In genomic region chr16:47017636-47018035, GRCh38 we compare ENCODE assay signal across 14 cellular contexts. TPM values are rescaled to one million over a fixed set of nuclear protein-coding genes. Genes with fewer than 3 reads are reported as not detected.
DNase-seq lines count a peak whose midpoint lies in the region; ATAC-seq, FAIRE-seq and TF ChIP-seq lines count a peak whose summit lies in the region.
"Had no signal": no experiment of that assay in that cellular context is flagged by ENCODE, and none has a peak within 500 bp of the region (broad histone marks: within the 10 kb centered on the region; RNA-seq: fewer than 3 reads in every experiment).

No MANE protein-coding gene starts in this region.

- H3K9ac ChIP-seq in HCT116 (ENCODE audit: low read length) (no peak overlapping the region), GM12878 (ENCODE audit: control insufficient read depth, insufficient read depth, low read length) (0 out of 2 replicates have a peak overlapping the region, but pooled peaks have one; percentile 10), GM23248 (no peak overlapping the region)
- H3K9ac ChIP-seq: SK-N-SH had no signal

- H3K4me3 ChIP-seq in DOHH2 (ENCODE audit: low read length) (no peak overlapping the region), HCT116 (replicated peaks in 1 of 2; ENCODE audit: low read depth in 1 of 2, low read length in 2 of 2) (no peak overlapping the region), GM12878 (no peak overlapping the region), neutrophil (ENCODE audit: low read depth in 1 of 2, low read length in 1 of 2) (peak overlapping the region in 1 of 2 experiments; percentile 39), sigmoid colon (no peak overlapping the region), GM23248 (no peak overlapping the region)
- H3K4me3 ChIP-seq: A549, Peyer's patch had no signal

- H3K27me3 ChIP-seq in DOHH2 (ENCODE audit: control insufficient read depth, low read length): no peaks in the 10 kb centered on the region
- no peaks in the 10 kb centered on the region for H3K27me3 ChIP-seq in HCT116 (ENCODE audit: insufficient read depth, low read length)
- no peaks in the 10 kb centered on the region for H3K27me3 ChIP-seq in GM12878 (replicated peaks in 1 of 2; ENCODE audit: control insufficient read depth in 2 of 2, insufficient read depth in 2 of 2, low read length in 1 of 2)
- H3K27me3 ChIP-seq in neutrophil: no peaks in the 10 kb centered on the region
- no peaks in the 10 kb centered on the region for H3K27me3 ChIP-seq in sigmoid colon
- no peaks in the 10 kb centered on the region for H3K27me3 ChIP-seq in GM23248 (replicated peaks; ENCODE audit: insufficient read depth)
- H3K27me3 ChIP-seq: Peyer's patch had no signal

- in situ Hi-C loops in GM12878 (cut with MboI) (no loop called here), GM23248 (cut with MboI) (no loop called here)

- peak overlapping the region; percentile 95 for H2AFZ ChIP-seq in HCT116 (ENCODE audit: low read depth, low read length, poor library complexity, severe bottlenecking)
- H2AFZ ChIP-seq in GM12878 (ENCODE audit: control insufficient read depth, low read depth, low read length): no peak overlapping the region; the same call in 1 of the 2 replicates
- no peak overlapping the region for H2AFZ ChIP-seq in GM23248

- intact Hi-C loops in HCT116 (cut with micrococcal nuclease): loop anchor here (1.0 to 10.0 kb wide), 2 partner anchors 57 to 70 kb away; no protein-coding TSS in a partner anchor
- intact Hi-C loops in GM12878 (cut with micrococcal nuclease; ENCODE audit: unreplicated experiment): loop anchor here (1.0 to 5.0 kb wide), 2 partner anchors 44 to 125 kb away; partner anchors contain the start of genes DNAJA2 and NETO2
- intact Hi-C loops in sigmoid colon (cut with DNase I): no loop called here

- no peak overlapping the region for H3K27ac ChIP-seq in DOHH2 (ENCODE audit: low read depth, low read length)
- no peak overlapping the region for H3K27ac ChIP-seq in HCT116 (ENCODE audit: low read depth, low read length)
- peak overlapping the region; percentile 84 for H3K27ac ChIP-seq in GM12878 (ENCODE audit: control insufficient read depth, insufficient read depth)
- peak overlapping the region; percentile 85 for H3K27ac ChIP-seq in neutrophil
- no peak overlapping the region for H3K27ac ChIP-seq in sigmoid colon
- H3K27ac ChIP-seq in GM23248: no peak overlapping the region
- H3K27ac ChIP-seq: A549, Peyer's patch had no signal

- H3K9me3 ChIP-seq in DOHH2 (ENCODE audit: control insufficient read depth, insufficient read depth, low read length) (no peaks in the 10 kb centered on the region), HCT116 (ENCODE audit: control insufficient read depth in 1 of 2, insufficient read depth in 1 of 2, low read depth in 1 of 2, low read length in 2 of 2) (no peaks in the 10 kb centered on the region), GM12878 (replicated peaks; ENCODE audit: control insufficient read depth, insufficient read depth, low read length) (no peaks in the 10 kb centered on the region; the same call in 2 of the 3 replicates), neutrophil (no peaks in the 10 kb centered on the region), sigmoid colon (no peaks in the 10 kb centered on the region), GM23248 (ENCODE audit: low read depth) (no peaks in the 10 kb centered on the region)
- H3K9me3 ChIP-seq: A549, Peyer's patch, SK-N-SH had no signal

- TF ChIP-seq CTCF in DOHH2 (IDR thresholded peaks at IDR 0.05; ENCODE audit: low read depth, low read length, poor library complexity, severe bottlenecking) (no peak), HCT116 (IDR thresholded peaks at IDR 0.05 in 2 of 3, conservative IDR thresholded peaks at IDR 0.05 in 1 of 3; ENCODE audit: borderline replicate concordance in 1 of 3, insufficient read depth in 1 of 3, low read depth in 2 of 3, low read length in 2 of 3) (no peak), GM12878 (IDR thresholded peaks at IDR 0.05 in 2 of 3, conservative IDR thresholded peaks at IDR 0.05 in 1 of 3; ENCODE audit: control insufficient read depth in 2 of 3, extremely low read depth in 1 of 3, insufficient read depth in 1 of 3, low read depth in 3 of 3, low read length in 3 of 3) (no peak), neutrophil (IDR thresholded peaks at IDR 0.05) (no peak), sigmoid colon (IDR thresholded peaks at IDR 0.05) (no peak)

- H3K36me3 ChIP-seq in DOHH2 (ENCODE audit: control insufficient read depth, low read length) (no peaks in the 10 kb centered on the region), HCT116 (ENCODE audit: control insufficient read depth in 1 of 2, insufficient read depth in 2 of 2, low read length in 2 of 2) (no peaks in the 10 kb centered on the region), GM12878 (ENCODE audit: control insufficient read depth in 2 of 2, insufficient read depth in 2 of 2, low read length in 1 of 2) (no peaks in the 10 kb centered on the region), neutrophil (no peaks in the 10 kb centered on the region), sigmoid colon (no peaks in the 10 kb centered on the region), GM23248 (ENCODE audit: low read depth) (no peaks in the 10 kb centered on the region)
- H3K36me3 ChIP-seq: Peyer's patch had no signal

- POLR2A ChIA-PET in HCT116 (lab: Charles Lee) (no interaction called here), GM12878 (lab: Charles Lee) (interaction anchor here (0.6 to 1.0 kb wide), 4 partner anchors 42 to 1081 kb away, joined by 3 to 6 read pairs (median 4); no protein-coding TSS in a partner anchor)

- H3K4me1 ChIP-seq in DOHH2 (ENCODE audit: control insufficient read depth, low read length): peaks cover 20% of the 10 kb centered on the region
- peaks cover 5 to 11% of the 10 kb centered on the region in 2 experiments for H3K4me1 ChIP-seq in HCT116 (ENCODE audit: control insufficient read depth in 1 of 2, insufficient read depth in 2 of 2, low read length in 2 of 2)
- peaks cover 31% of the 10 kb centered on the region for H3K4me1 ChIP-seq in GM12878 (ENCODE audit: control insufficient read depth, insufficient read depth, low read length)
- peaks cover 39 to 48% of the 10 kb centered on the region in 2 experiments for H3K4me1 ChIP-seq in neutrophil (ENCODE audit: control insufficient read depth in 1 of 2, insufficient read depth in 1 of 2, low read depth in 1 of 2, low read length in 1 of 2)
- H3K4me1 ChIP-seq in sigmoid colon: no peaks in the 10 kb centered on the region
- H3K4me1 ChIP-seq in GM23248 (ENCODE audit: insufficient read depth): no peaks in the 10 kb centered on the region
- H3K4me1 ChIP-seq: A549, Peyer's patch had no signal

- WGBS in GM12878 (ENCODE audit: insufficient coverage, insufficient replicate concordance, low lambda C conversion rate, missing lambda C conversion rate): 75% methylated on average over 5 of the region's 5 CpGs
- WGBS in sigmoid colon, 2 donors: 86 to 95% methylated on average over 5 of the region's 5 CpGs
- 74 to 85% methylated on average over 5 of the region's 5 CpGs for WGBS in GM23248 (ENCODE audit: low coverage in 1 of 2, low lambda C conversion rate in 2 of 2, missing lambda C conversion rate in 2 of 2), 2 experiments

- peak; percentile 58 for ATAC-seq in HCT116
- ATAC-seq in GM12878: peak; percentile 18
- ATAC-seq in GM18870 (IDR thresholded peaks at IDR 0.05; ENCODE audit: unreplicated experiment): no peak

- DNase-seq in HCT116 (ENCODE audit: low read depth, low spot score) (no peak), GM12878 (ENCODE audit: low read depth, low spot score) (no peak), sigmoid colon (no peak), GM23248 (no peak)
- DNase-seq in stimulated activated CD4-positive, alpha-beta T cell treated with anti-CD3 and anti-CD28 coated beads, Interleukin-4, amount 100 ng/mL, for 1 hour: no peak
- DNase-seq: GF-D8, NCI-H2107 had no signal

- no peak for TF ChIP-seq POLR2A in HCT116 (IDR thresholded peaks at IDR 0.05; ENCODE audit: borderline replicate concordance, extremely low read depth, insufficient read depth, insufficient read length)
- no peak for TF ChIP-seq POLR2A in GM12878 (IDR thresholded peaks at IDR 0.05; ENCODE audit: low read depth, low read length)
- no peak for TF ChIP-seq POLR2A in sigmoid colon (IDR thresholded peaks at IDR 0.05)

- TF ChIP-seq RAD21 in HCT116 (IDR thresholded peaks at IDR 0.05; ENCODE audit: low read depth): no peak
- no peak for TF ChIP-seq RAD21 in GM12878 (IDR thresholded peaks at IDR 0.05; ENCODE audit: insufficient read depth, low read depth, low read length)

- H3K79me2 ChIP-seq in DOHH2 (ENCODE audit: control insufficient read depth, low read length) (no peaks in the 10 kb centered on the region), HCT116 (ENCODE audit: insufficient read depth, low read length) (no peaks in the 10 kb centered on the region), GM12878 (ENCODE audit: control insufficient read depth, insufficient read depth, low read length) (no peaks in the 10 kb centered on the region), GM23248 (ENCODE audit: insufficient read depth) (no peaks in the 10 kb centered on the region)

- BruUV-seq in HCT116 (replicated peaks; lab: Mats Ljungman, UMichigan): no TSS peak
- BruUV-seq in GM12878 (replicated peaks; lab: Mats Ljungman, UMichigan): no TSS peak

- H3K9me2 ChIP-seq in DOHH2 (replicated peaks; ENCODE audit: control insufficient read depth, low read length) (no peaks in the 10 kb centered on the region), HCT116 (ENCODE audit: insufficient read depth) (no peaks in the 10 kb centered on the region), GM23248 (ENCODE audit: insufficient read depth) (no peaks in the 10 kb centered on the region)
- H3K9me2 ChIP-seq: SK-N-SH had no signal

- RAD21 ChIA-PET in HCT116 (lab: Charles Lee; ENCODE audit: low non-redundant PET in 1 of 2, low total read pairs in 2 of 2, uncharacterized antibody in 2 of 2, unreplicated experiment in 2 of 2) (no interaction called here), GM12878 (lab: Charles Lee; ENCODE audit: unreplicated experiment) (interaction anchor here (0.7 to 3.1 kb wide), 7 partner anchors 17 to 125 kb away, joined by 3 to 29 read pairs (median 12); partner anchors contain the start of genes DNAJA2 and NETO2)

- no peak for TF ChIP-seq EP300 in GM12878 (IDR thresholded peaks at IDR 0.05; ENCODE audit: borderline replicate concordance in 1 of 2, control insufficient read depth in 1 of 2, low read depth in 2 of 2, low read length in 2 of 2)
- no peak for TF ChIP-seq EP300 in sigmoid colon (IDR thresholded peaks at IDR 0.05)

- H4K20me1 ChIP-seq in DOHH2 (ENCODE audit: control insufficient read depth, insufficient read depth, low read depth, low read length) (no peaks in the 10 kb centered on the region), HCT116 (ENCODE audit: insufficient read depth) (no peaks in the 10 kb centered on the region), GM12878 (ENCODE audit: control insufficient read depth, insufficient read depth) (no peaks in the 10 kb centered on the region), GM23248 (ENCODE audit: insufficient read depth) (no peaks in the 10 kb centered on the region)

- H3K4me2 ChIP-seq in DOHH2 (ENCODE audit: low read length) (peak overlapping the region; percentile 28), HCT116 (ENCODE audit: low read length) (peak overlapping the region; percentile 42; the same call in 1 of the 2 replicates), GM12878 (ENCODE audit: control insufficient read depth, insufficient read depth) (peak overlapping the region; percentile 39; the same call in 1 of the 2 replicates), GM23248 (ENCODE audit: unreplicated experiment) (no peak overlapping the region)
- H3K4me2 ChIP-seq: A549, SK-N-SH had no signal

- SMC1A ChIA-PET in GM12878 (lab: Charles Lee; ENCODE audit: uncharacterized antibody, unreplicated experiment): interaction anchor here (0.6 to 3.6 kb wide), 8 partner anchors 22 to 125 kb away, joined by 3 to 31 read pairs (median 5); partner anchors contain the start of genes DNAJA2 and NETO2

- no peak for FAIRE-seq in GM12878 (lab: Jason Lieb, UNC)
- FAIRE-seq: D721Med had no signal

- H3F3A ChIP-seq in DOHH2 (ENCODE audit: control insufficient read depth, insufficient read depth) (no peaks in the 10 kb centered on the region), GM23248 (ENCODE audit: insufficient read depth) (no peaks in the 10 kb centered on the region)

- CTCF ChIA-PET in HCT116 (lab: Charles Lee) (interaction anchor here (1.0 to 2.5 kb wide), 3 partner anchors 8 to 70 kb away, joined by 5 to 15 read pairs (median 7); partner anchors contain the start of gene DNAJA2), GM12878 (lab: Yijun Ruan, JAX) (interaction anchor here (1.0 to 3.4 kb wide), 5 partner anchors 20 to 119 kb away, joined by 3 to 41 read pairs (median 10); no protein-coding TSS in a partner anchor)

RNA-seq across cellular contexts. Expression of gene DNAJA2, which starts 44.2 kb away (rescaled TPM):
- total RNA-seq in HCT116 (2021; ENCODE audit: unreplicated experiment) (68.2 TPM), GM12878 (2014; rRNA removed) (58.6 and 74.7 TPM in 2 replicates), GM12878 (2014; rRNA removed; fragmentation: Illumina TruSeq; extraction: Trizol) (74.5 and 75.6 TPM in 2 replicates), GM12878 (2021) (71.8 and 74.1 TPM in 2 replicates), sigmoid colon (10 to 100 TPM; 59.0 to 68.7 (median 60.7) TPM)
- polyA plus RNA-seq in HCT116 (2012): 32.3 and 35.0 TPM in 2 replicates
- 54.2 and 54.9 TPM in 2 replicates for total RNA-seq in GM12878 (2013; cell fraction: nucleolus; rRNA removed)
- polyA plus RNA-seq in GM12878 (2011; ENCODE audit: low read depth): 32.3 TPM
- polyA plus RNA-seq in GM12878 (2011; rRNA removed) (26.2 and 37.4 TPM in 2 replicates), GM12878 (2014; fragmentation: Illumina TruSeq; extraction: Trizol) (57.7 and 67.2 TPM in 2 replicates), GM12878 (2014; fragmentation: Nextera tagmentation; extraction: Ambion mirVana) (10 to 100 TPM; 40.4 to 43.5 TPM), GM12878 (2014; rRNA removed) (33.6 and 33.8 TPM in 2 replicates), GM12878 (2016; fragmentation: Nextera tagmentation; extraction: Ambion mirVana) (10 to 100 TPM; 94.4 to 96.4 TPM), sigmoid colon (10 to 100 TPM; 33.6 to 55.7 (median 37.7) TPM), GM23248 (2016; fragmentation: Nextera tagmentation; extraction: Ambion mirVana) (89.4 and 97.3 TPM in 2 replicates)
- polyA plus RNA-seq in GM12878 (2011; cell fraction: cytosol; rRNA removed): 7.6 and 9.1 TPM in 2 replicates
- polyA plus RNA-seq in GM12878 (2011; cell fraction: nucleus; rRNA removed): 14.8 and 20.9 TPM in 2 replicates
- 35.2 and 43.8 TPM in 2 replicates for polyA plus RNA-seq in GM12878 (2012)
- 30.4 and 50.9 TPM in 2 replicates for polyA minus RNA-seq in GM12878 (2011; rRNA and poly(A)+ RNA removed)
- polyA minus RNA-seq in GM12878 (2011; cell fraction: cytosol; rRNA and poly(A)+ RNA removed): 22.9 and 23.4 TPM in 2 replicates
- 17.0 and 23.0 TPM in 2 replicates for polyA minus RNA-seq in GM12878 (2011; cell fraction: nucleus; rRNA and poly(A)+ RNA removed)
- 66.6 and 73.3 TPM in 2 replicates for total RNA-seq in GM23248 (2014; rRNA removed; shearing (Covaris generic))

Comparison
In these comparisons a context has a peak if more than half of its experiments do, and no peak if none do; other contexts are left out.
1. H3K27ac ChIP-seq: peak in GM12878 (single experiment) and neutrophil (single experiment); none in DOHH2 (single experiment), HCT116 (single experiment), sigmoid colon (0 of 4) and GM23248 (single experiment).